In the genomic region with DNA sequence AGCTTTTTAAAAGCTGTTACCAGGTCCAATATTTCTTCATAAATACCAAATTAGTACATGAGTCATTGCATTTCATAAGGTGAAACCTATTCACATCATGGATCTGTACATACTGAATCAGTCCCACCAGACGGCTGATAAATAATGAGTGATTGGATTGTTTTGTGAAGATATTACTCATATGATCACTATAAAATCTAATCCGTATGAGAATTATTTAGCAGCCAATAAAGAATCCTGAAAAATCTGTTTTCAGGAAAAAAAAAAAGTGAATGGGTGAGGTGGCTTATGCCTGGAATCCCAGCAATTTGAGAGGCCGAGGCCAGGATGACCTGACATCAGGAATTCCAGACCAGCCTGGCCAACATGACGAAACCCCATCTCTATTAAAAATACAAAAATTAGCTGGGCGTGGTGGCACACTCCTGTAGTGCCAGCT, we compare ENCODE assay signal across 12 cellular contexts.
DNase-seq lines count a peak whose midpoint lies in the region; ATAC-seq, FAIRE-seq and TF ChIP-seq lines count a peak whose summit lies in the region.
"Had no signal": no experiment of that assay in that cellular context is flagged by ENCODE, and none has a peak within 500 bp of the region (broad histone marks: within the 10 kb centered on the region; RNA-seq: fewer than 3 reads in every experiment).

No MANE protein-coding gene starts in this region.

- CTCF ChIA-PET in activated CD8-positive, alpha-beta T cell treated with anti-CD3 and anti-CD28 coated beads for 36 hours (lab: Charles Lee), result interaction anchor here (1.0 to 5.9 kb wide), 7 partner anchors 9 to 159 kb away, joined by 3 to 60 read pairs (median 8); no protein-coding TSS in a partner anchor
- CTCF ChIA-PET in activated CD8-positive, alpha-beta T cell treated with anti-CD3 and anti-CD28 coated beads, Interleukin-2, amount 10 ng/mL, durations not matched to agents 7 days and 5 days (lab: Charles Lee), result interaction anchor here (0.8 to 13.6 kb wide), 6 partner anchors 8 to 56 kb away, joined by 3 to 157 read pairs (median 4); no protein-coding TSS in a partner anchor
- CTCF ChIA-PET in endothelial cell of umbilical vein (lab: Charles Lee), result interaction anchor here (1.4 to 2.4 kb wide), 3 partner anchors 9 to 34 kb away, joined by 3 to 6 read pairs (median 3); no protein-coding TSS in a partner anchor

- BruUV-seq in endothelial cell of umbilical vein (replicated peaks; lab: Mats Ljungman, UMichigan), result no TSS peak

- peaks cover 7% of the 10 kb centered on the region for H3K36me3 Mint-ChIP-seq in activated CD8-positive, alpha-beta T cell treated with anti-CD3 and anti-CD28 coated beads for 36 hours (ENCODE audit: low read depth)
- H3K36me3 Mint-ChIP-seq in activated CD8-positive, alpha-beta T cell treated with anti-CD3 and anti-CD28 coated beads, Interleukin-2, amount 10 ng/mL, durations not matched to agents 7 days and 5 days (ENCODE audit: low read depth), result peaks cover 5% of the 10 kb centered on the region
- H3K36me3 Mint-ChIP-seq: stimulated activated naive B cell treated with anti-CD40 and anti-IgM and Interleukin-4, amounts not matched to agents 10 μg/mL and 1 μg/mL and 100 μg/mL, for 72 hours had no signal

- H3K9ac ChIP-seq in endothelial cell of umbilical vein (replicated peaks; ENCODE audit: extremely low read depth, insufficient read depth, low read length), result no peak overlapping the region

- intact Hi-C loops in activated CD8-positive, alpha-beta T cell treated with anti-CD3 and anti-CD28 coated beads for 36 hours (cut with micrococcal nuclease), result loop anchor here (5.0 to 10.0 kb wide), 3 partner anchors 51 to 159 kb away; no protein-coding TSS in a partner anchor
- intact Hi-C loops in endothelial cell of umbilical vein (cut with micrococcal nuclease) (no loop called here), prostate gland (cut with DNase I) (no loop called here)

- H3K27me3 ChIP-seq in SJCRH30, result no peaks in the 10 kb centered on the region
- no peaks in the 10 kb centered on the region for H3K27me3 ChIP-seq in endothelial cell of umbilical vein (ENCODE audit: control insufficient read depth in 2 of 2, insufficient read depth in 2 of 2, low read length in 2 of 2)
- no peaks in the 10 kb centered on the region for H3K27me3 ChIP-seq in prostate gland (replicated peaks; ENCODE audit: insufficient read depth)
- no peaks in the 10 kb centered on the region for H3K27me3 ChIP-seq in WERI-Rb-1 (ENCODE audit: insufficient read depth, low read depth, severe bottlenecking)

- no peak overlapping the region; the same call in 1 of the 2 replicates for H3K4me3 ChIP-seq in SJCRH30
- no peak overlapping the region for H3K4me3 ChIP-seq in endothelial cell of umbilical vein (replicated peaks in 1 of 3; ENCODE audit: insufficient read depth in 1 of 3, low read depth in 1 of 3, low read length in 3 of 3)
- no peak overlapping the region for H3K4me3 ChIP-seq in prostate gland
- no peak overlapping the region for H3K4me3 ChIP-seq in WERI-Rb-1 (ENCODE audit: low read depth, low read length)
- H3K4me3 ChIP-seq: mucosa of descending colon had no signal

- TF ChIP-seq CTCF in activated CD8-positive, alpha-beta T cell treated with anti-CD3 and anti-CD28 coated beads for 36 hours (IDR thresholded peaks at IDR 0.05), result no peak
- no peak for TF ChIP-seq CTCF in endothelial cell of umbilical vein (IDR thresholded peaks at IDR 0.05; ENCODE audit: extremely low read depth in 1 of 2, insufficient read depth in 1 of 2, low read depth in 1 of 2, low read length in 2 of 2)
- TF ChIP-seq CTCF in prostate gland (IDR thresholded peaks at IDR 0.05), result no peak
- no peak for TF ChIP-seq CTCF in WERI-Rb-1 (IDR thresholded peaks at IDR 0.05; ENCODE audit: low read depth, low read length)

- DNase-seq in activated CD8-positive, alpha-beta T cell treated with anti-CD3 and anti-CD28 coated beads for 36 hours, result no peak
- no peak for DNase-seq in activated CD8-positive, alpha-beta T cell treated with anti-CD3 and anti-CD28 coated beads, Interleukin-2, amount 10 ng/mL, durations not matched to agents 7 days and 5 days
- DNase-seq in SJCRH30 (peak; percentile 27 to 46), endothelial cell of umbilical vein (ENCODE audit: low read depth, low spot score) (peak; percentile 55), renal cortical epithelial cell (ENCODE audit: low read depth) (peak; percentile 72), prostate gland (ENCODE audit: low spot score) (no peak), WERI-Rb-1 (no peak), COLO668 (lab: John Stamatoyannopoulos, UW; ENCODE audit: unreplicated experiment) (no peak)
- DNase-seq: mucosa of descending colon; NCI-H526; stimulated activated naive B cell treated with anti-CD40 and anti-IgM and Interleukin-4, amounts not matched to agents 10 μg/mL and 1 μg/mL and 100 μg/mL, for 72 hours; T-helper 9 cell had no signal

- H3K4me3 Mint-ChIP-seq in activated CD8-positive, alpha-beta T cell treated with anti-CD3 and anti-CD28 coated beads for 36 hours, result no peak overlapping the region
- no peak overlapping the region for H3K4me3 Mint-ChIP-seq in activated CD8-positive, alpha-beta T cell treated with anti-CD3 and anti-CD28 coated beads, Interleukin-2, amount 10 ng/mL, durations not matched to agents 7 days and 5 days
- H3K4me3 Mint-ChIP-seq: stimulated activated naive B cell treated with anti-CD40 and anti-IgM and Interleukin-4, amounts not matched to agents 10 μg/mL and 1 μg/mL and 100 μg/mL, for 72 hours had no signal

- H3K4me1 ChIP-seq in SJCRH30, result peaks cover 22% of the 10 kb centered on the region
- peaks cover 41% of the 10 kb centered on the region for H3K4me1 ChIP-seq in endothelial cell of umbilical vein (ENCODE audit: control insufficient read depth, extremely low read depth, insufficient read depth, low read length)
- H3K4me1 ChIP-seq in prostate gland (replicated peaks), result no peaks in the 10 kb centered on the region

- no peak for FAIRE-seq in endothelial cell of umbilical vein (lab: Jason Lieb, UNC)

- POLR2A ChIA-PET in activated CD8-positive, alpha-beta T cell treated with anti-CD3 and anti-CD28 coated beads for 36 hours (lab: Charles Lee), result interaction anchor here (0.6 to 6.0 kb wide), 4 partner anchors 9 to 113 kb away, joined by 3 to 52 read pairs (median 4); no protein-coding TSS in a partner anchor
- POLR2A ChIA-PET in activated CD8-positive, alpha-beta T cell treated with anti-CD3 and anti-CD28 coated beads, Interleukin-2, amount 10 ng/mL, durations not matched to agents 7 days and 5 days (lab: Charles Lee), result interaction anchor here (7.7 kb wide), 1 partner anchor 8 kb away, joined by 106 read pairs; no protein-coding TSS in a partner anchor
- POLR2A ChIA-PET in endothelial cell of umbilical vein (lab: Charles Lee), result no interaction called here

- no peaks in the 10 kb centered on the region for H3K9me3 Mint-ChIP-seq in activated CD8-positive, alpha-beta T cell treated with anti-CD3 and anti-CD28 coated beads for 36 hours
- H3K9me3 Mint-ChIP-seq in activated CD8-positive, alpha-beta T cell treated with anti-CD3 and anti-CD28 coated beads, Interleukin-2, amount 10 ng/mL, durations not matched to agents 7 days and 5 days (ENCODE audit: insufficient read depth), result no peaks in the 10 kb centered on the region
- H3K9me3 Mint-ChIP-seq: stimulated activated naive B cell treated with anti-CD40 and anti-IgM and Interleukin-4, amounts not matched to agents 10 μg/mL and 1 μg/mL and 100 μg/mL, for 72 hours had no signal

- dilution Hi-C loops in endothelial cell of umbilical vein (cut with MboI; ENCODE audit: extremely low pct_ligation_motif_present, low sequenced_read_pairs), result no loop called here

- no peaks in the 10 kb centered on the region for H3K79me2 ChIP-seq in endothelial cell of umbilical vein (ENCODE audit: control insufficient read depth, insufficient read depth, low read length)

- ATAC-seq in activated CD8-positive, alpha-beta T cell treated with anti-CD3 and anti-CD28 coated beads for 36 hours, result no peak
- no peak for ATAC-seq in activated CD8-positive, alpha-beta T cell treated with anti-CD3 and anti-CD28 coated beads, Interleukin-2, amount 10 ng/mL, durations not matched to agents 7 days and 5 days
- ATAC-seq: mucosa of descending colon; stimulated activated naive B cell treated with anti-CD40 and anti-IgM and Interleukin-4, amounts not matched to agents 10 μg/mL and 1 μg/mL and 100 μg/mL, for 72 hours had no signal

- H3K36me3 ChIP-seq in SJCRH30 (no peaks in the 10 kb centered on the region), endothelial cell of umbilical vein (ENCODE audit: control insufficient read depth in 2 of 2, extremely low read depth in 1 of 2, insufficient read depth in 2 of 2, low read length in 2 of 2) (no peaks in the 10 kb centered on the region), prostate gland (no peaks in the 10 kb centered on the region), WERI-Rb-1 (no peaks in the 10 kb centered on the region)

- no peak overlapping the region for H2AFZ ChIP-seq in endothelial cell of umbilical vein (ENCODE audit: low read depth, low read length)

- H3K9me3 ChIP-seq in SJCRH30 (replicated peaks) (no peaks in the 10 kb centered on the region), endothelial cell of umbilical vein (replicated peaks; ENCODE audit: control insufficient read depth, insufficient read depth, low read length) (no peaks in the 10 kb centered on the region), prostate gland (no peaks in the 10 kb centered on the region), WERI-Rb-1 (ENCODE audit: severe bottlenecking) (no peaks in the 10 kb centered on the region)
- H3K9me3 ChIP-seq: mucosa of descending colon had no signal

- H3K27ac Mint-ChIP-seq in activated CD8-positive, alpha-beta T cell treated with anti-CD3 and anti-CD28 coated beads for 36 hours, result peak overlapping the region; percentile 98
- no peak overlapping the region for H3K27ac Mint-ChIP-seq in activated CD8-positive, alpha-beta T cell treated with anti-CD3 and anti-CD28 coated beads, Interleukin-2, amount 10 ng/mL, durations not matched to agents 7 days and 5 days
- H3K27ac Mint-ChIP-seq: stimulated activated naive B cell treated with anti-CD40 and anti-IgM and Interleukin-4, amounts not matched to agents 10 μg/mL and 1 μg/mL and 100 μg/mL, for 72 hours had no signal

- WGBS in prostate gland, result 82% methylated on average over 5 of the region's 5 CpGs

- no peak for TF ChIP-seq POLR2A in endothelial cell of umbilical vein (IDR thresholded peaks at IDR 0.05; ENCODE audit: low read depth, low read length)
- no peak for TF ChIP-seq POLR2A in prostate gland (IDR thresholded peaks at IDR 0.05)

- peaks cover 59% of the 10 kb centered on the region for H3K4me1 Mint-ChIP-seq in activated CD8-positive, alpha-beta T cell treated with anti-CD3 and anti-CD28 coated beads for 36 hours (ENCODE audit: low read depth)
- peaks cover 54% of the 10 kb centered on the region for H3K4me1 Mint-ChIP-seq in activated CD8-positive, alpha-beta T cell treated with anti-CD3 and anti-CD28 coated beads, Interleukin-2, amount 10 ng/mL, durations not matched to agents 7 days and 5 days (ENCODE audit: low read depth)

- no peaks in the 10 kb centered on the region for H4K20me1 ChIP-seq in endothelial cell of umbilical vein (replicated peaks; ENCODE audit: control insufficient read depth, extremely low read depth, insufficient read depth, low read length)

- no peaks in the 10 kb centered on the region for H3K9me1 ChIP-seq in endothelial cell of umbilical vein (replicated peaks; ENCODE audit: control insufficient read depth, extremely low read depth, insufficient read depth, low read length)

- H3K27ac ChIP-seq in SJCRH30, result peak overlapping the region; percentile 96
- peak overlapping the region; percentile 56 for H3K27ac ChIP-seq in endothelial cell of umbilical vein (ENCODE audit: insufficient read depth, low read depth, low read length)
- no peak overlapping the region for H3K27ac ChIP-seq in prostate gland
- H3K27ac ChIP-seq in WERI-Rb-1, result no peak overlapping the region

- no peak overlapping the region for H3K4me2 ChIP-seq in endothelial cell of umbilical vein (ENCODE audit: insufficient read depth, low read length)

- no peaks in the 10 kb centered on the region for H3K27me3 Mint-ChIP-seq in activated CD8-positive, alpha-beta T cell treated with anti-CD3 and anti-CD28 coated beads for 36 hours
- H3K27me3 Mint-ChIP-seq in activated CD8-positive, alpha-beta T cell treated with anti-CD3 and anti-CD28 coated beads, Interleukin-2, amount 10 ng/mL, durations not matched to agents 7 days and 5 days (ENCODE audit: low read depth), result no peaks in the 10 kb centered on the region

Comparison
In these comparisons a context has a peak if more than half of its experiments do, and no peak if none do; other contexts are left out.
1. DNase-seq: peak in SJCRH30 (2 of 2), endothelial cell of umbilical vein (single experiment) and renal cortical epithelial cell (single experiment); none in activated CD8-positive, alpha-beta T cell treated with anti-CD3 and anti-CD28 coated beads for 36 hours (single experiment), activated CD8-positive, alpha-beta T cell treated with anti-CD3 and anti-CD28 coated beads, Interleukin-2, amount 10 ng/mL, durations not matched to agents 7 days and 5 days (single experiment), prostate gland (single experiment), WERI-Rb-1 (single experiment) and COLO668 (single experiment).
2. H3K27ac ChIP-seq: peak in SJCRH30 (single experiment) and endothelial cell of umbilical vein (single experiment); none in prostate gland (0 of 2) and WERI-Rb-1 (single experiment).